In genomic region chr4:36243355-36244256, GRCh38 we compare ENCODE assay signal across 8 cellular contexts. TPM values are rescaled to one million over a fixed set of nuclear protein-coding genes. Genes with fewer than 3 reads are reported as not detected.
DNase-seq lines count a peak whose midpoint lies in the region; ATAC-seq, FAIRE-seq and TF ChIP-seq lines count a peak whose summit lies in the region.

No MANE protein-coding gene starts in this region.

- 2 to 5% methylated on average over 21 to 23 of the region's 38 CpGs for WGBS in lower leg skin, 2 donors

- DNase-seq in HT1080 (ENCODE audit: low read depth) (peak; percentile 18), T1000 (lab: John Stamatoyannopoulos, UW) (peak; percentile 54), lower leg skin (ENCODE audit: low spot score in 2 of 2) (peak in 1 of 2 donors; percentile 87), middle frontal gyrus (ENCODE audit: extremely low spot score, low spot score) (no peak)
- peak; percentile 42 to 45 for DNase-seq in stimulated activated CD4-positive, alpha-beta T cell treated with anti-CD3 and anti-CD28 coated beads, Interleukin-4, amount 100 ng/mL, for 4 hours

- H3K4me3 ChIP-seq in lower leg skin (ENCODE audit: low read depth, poor library complexity, severe bottlenecking): peak overlapping the region; percentile 31

- no peak for TF ChIP-seq POLR2A in lower leg skin (IDR thresholded peaks at IDR 0.05)

- peak overlapping the region; percentile 50 for H3K27ac ChIP-seq in C4-2B

- intact Hi-C loops in lower leg skin (cut with DNase I; ENCODE audit: low total_unique reads): no loop called here

- TF ChIP-seq CTCF in C4-2B (conservative IDR thresholded peaks at IDR 0.05) (no peak), lower leg skin (IDR thresholded peaks at IDR 0.05) (no peak)

- FAIRE-seq in colon (lab: Jason Lieb, UNC): peak; percentile 10

- peak; percentile 29 for ATAC-seq in GM19463 (IDR thresholded peaks at IDR 0.05; ENCODE audit: unreplicated experiment)

RNA-seq across cellular contexts. Expression of gene ARAP2, which starts 0.7 kb away (rescaled TPM):
- 2.2 and 2.8 TPM in 2 replicates for total RNA-seq in HT1080 (2014; rRNA removed; shearing (Covaris generic))
- polyA plus RNA-seq in HT1080 (2015; cell fraction: cytosol; rRNA removed): 1.1 and 1.6 TPM in 2 replicates
- polyA plus RNA-seq in HT1080 (2015; cell fraction: nucleus; rRNA removed): 1.9 and 2.5 TPM in 2 replicates
- 100 to 1,000 TPM in 3 of 4 donors, 10 to 100 TPM in 1; 82.8 to 136 (median 105) TPM for total RNA-seq in lower leg skin

RNA-seq across cellular contexts. Expression of gene DTHD1, which starts 37.8 kb away (rescaled TPM):
- total RNA-seq in HT1080 (2014; rRNA removed; shearing (Covaris generic)): not detected in 2 replicates
- polyA plus RNA-seq in HT1080 (2015; cell fraction: cytosol; rRNA removed): not detected in 2 replicates
- not detected in 2 replicates for polyA plus RNA-seq in HT1080 (2015; cell fraction: nucleus; rRNA removed)
- total RNA-seq in lower leg skin: under 1 TPM in 1 of 4 donors, not detected in 3; 0.16 TPM

Comparison
In these comparisons a context has a peak if more than half of its experiments do, and no peak if none do; other contexts are left out.
1. RNA of gene ARAP2, which starts 0.7 kb away (total RNA-seq): 82.8 to 136 TPM in lower leg skin; 2.2 to 2.8 TPM in HT1080; every median in the first group is over 10 times any median in the second.